1 cellular context compared by ENCODE assay signal in genomic region chr6:79234150-79235022, GRCh38.
TF ChIP-seq lines count a peak whose summit lies in the region.

HMGN3 (minus strand) TSS chr6:79234682.

TF ChIP-seq in HepG2, 621 proteins besides CTCF, POLR2A, EP300 and RAD21 (continued from another document and continues in another):
- TF ChIP-seq ZNF318 (CRISPR knock-in tag; IDR thresholded peaks at IDR 0.05) (no peak), MED8 (CRISPR knock-in tag; IDR thresholded peaks at IDR 0.05; ENCODE audit: insufficient replicate concordance) (no peak), ZNF530 (CRISPR knock-in tag; IDR thresholded peaks at IDR 0.05; ENCODE audit: low read depth) (no peak), PATZ1 (CRISPR knock-in tag; IDR thresholded peaks at IDR 0.05) (peak; percentile 77), AFF4 (CRISPR knock-in tag; IDR thresholded peaks at IDR 0.05) (no peak), ZNF7 (CRISPR knock-in tag; IDR thresholded peaks at IDR 0.05) (no peak), MTF1 (CRISPR knock-in tag; IDR thresholded peaks at IDR 0.05) (0 out of 2 replicates have a peak, but pooled peaks have one; percentile 35), ZNF556 (CRISPR knock-in tag; IDR thresholded peaks at IDR 0.05; ENCODE audit: borderline replicate concordance) (0 out of 2 replicates have a peak, but pooled peaks have one; percentile 15), ZNF768 (CRISPR knock-in tag; IDR thresholded peaks at IDR 0.05) (peak; percentile 35; the same call in 1 of the 2 replicates), ZNF441 (CRISPR knock-in tag; IDR thresholded peaks at IDR 0.05; ENCODE audit: borderline replicate concordance) (peak; percentile 74; the same call in 1 of the 2 replicates), ARNT2 (CRISPR knock-in tag; IDR thresholded peaks at IDR 0.05; ENCODE audit: low read depth) (peak; percentile 90), ZBTB4 (CRISPR knock-in tag; IDR thresholded peaks at IDR 0.05; ENCODE audit: borderline replicate concordance) (peak; percentile 20; the same call in 1 of the 2 replicates), ZNF354B (CRISPR knock-in tag; IDR thresholded peaks at IDR 0.05) (0 out of 2 replicates have a peak, but pooled peaks have one; percentile 14), ZNF800 (CRISPR knock-in tag; IDR thresholded peaks at IDR 0.05) (peak; percentile 73; the same call in 1 of the 2 replicates), HMG20A (CRISPR knock-in tag; IDR thresholded peaks at IDR 0.05; ENCODE audit: borderline replicate concordance) (no peak), PCBP1 (IDR thresholded peaks at IDR 0.05; ENCODE audit: borderline replicate concordance, low read depth, low read length) (no peak), REXO4 (CRISPR knock-in tag; IDR thresholded peaks at IDR 0.05; ENCODE audit: borderline replicate concordance) (0 out of 2 replicates have a peak, but pooled peaks have one; percentile 52), ISX (CRISPR knock-in tag; conservative IDR thresholded peaks at IDR 0.05) (0 out of 2 replicates have a peak, but pooled peaks have one; percentile 83), ZNF207 (IDR thresholded peaks at IDR 0.05; ENCODE audit: borderline replicate concordance) (no peak), EED (CRISPR knock-in tag; IDR thresholded peaks at IDR 0.05) (peak; percentile 63; the same call in 1 of the 2 replicates), ZNF335 (CRISPR knock-in tag; IDR thresholded peaks at IDR 0.05) (no peak), ETS1 (CRISPR knock-in tag; IDR thresholded peaks at IDR 0.05) (peak; percentile 72; the same call in 1 of the 2 replicates), CSRNP2 (CRISPR knock-in tag; conservative IDR thresholded peaks at IDR 0.05; ENCODE audit: low read depth) (0 out of 2 replicates have a peak, but pooled peaks have one; percentile 56), MYC (CRISPR knock-in tag; IDR thresholded peaks at IDR 0.05; ENCODE audit: borderline replicate concordance) (peak; percentile 86; the same call in 1 of the 2 replicates), GLI4 (CRISPR knock-in tag; IDR thresholded peaks at IDR 0.05; ENCODE audit: borderline replicate concordance) (no peak; the same call in 1 of the 2 replicates), ZNF512 (CRISPR knock-in tag; IDR thresholded peaks at IDR 0.05) (no peak)
